20 cellular contexts compared by ENCODE assay signal in the genomic region with DNA sequence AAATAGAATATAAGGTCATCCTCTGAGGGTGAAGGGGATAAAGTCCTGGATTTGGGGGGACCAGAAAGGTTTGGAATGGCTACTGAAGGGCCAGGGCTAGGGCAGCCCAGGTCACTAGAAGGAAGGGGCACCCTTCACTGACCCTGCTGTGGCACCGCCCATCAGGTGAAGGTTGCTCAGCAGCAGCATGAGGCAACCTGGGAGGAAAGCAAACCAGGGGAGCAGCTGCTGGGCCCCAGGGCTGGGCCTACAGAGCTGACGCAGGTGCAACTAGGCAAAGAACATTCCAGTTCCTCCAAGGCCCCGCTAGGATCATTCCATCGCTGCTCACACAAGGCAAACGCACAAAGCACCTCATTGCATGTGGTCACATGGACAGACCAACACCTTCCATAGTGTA. TPM values are rescaled to one million over a fixed set of nuclear protein-coding genes. Genes with fewer than 3 reads are reported as not detected.
DNase-seq lines count a peak whose midpoint lies in the region; ATAC-seq and TF ChIP-seq lines count a peak whose summit lies in the region.
"Had no signal": no experiment of that assay in that cellular context is flagged by ENCODE, and none has a peak within 500 bp of the region (broad histone marks: within the 10 kb centered on the region; RNA-seq: fewer than 3 reads in every experiment).

No MANE protein-coding gene starts in this region.

- H3K9me3 Mint-ChIP-seq in MCF 10A (ENCODE audit: unreplicated experiment) (no peaks in the 10 kb centered on the region), memory B cell (peaks cover 2% of the 10 kb centered on the region), type B pancreatic cell (no peaks in the 10 kb centered on the region)
- H3K9me3 Mint-ChIP-seq in dendritic cell treated with granulocyte-macrophage colony-stimulating factor and Interleukin-4, amounts not matched to agents 40 ng/mL and 50 ng/mL, for 4 days = no peaks in the 10 kb centered on the region
- H3K9me3 Mint-ChIP-seq: CD8-positive, alpha-beta T cell had no signal

- POLR2A ChIA-PET in MCF 10A (lab: Yijun Ruan, JAX) = no interaction called here

- intact Hi-C loops in MCF 10A (cut with micrococcal nuclease) = no loop called here
- intact Hi-C loops in dendritic cell treated with granulocyte-macrophage colony-stimulating factor and Interleukin-4, amounts not matched to agents 40 ng/mL and 50 ng/mL, for 4 days (cut with micrococcal nuclease) = no loop called here
- intact Hi-C loops in left ventricle myocardium superior (cut with micrococcal nuclease) = no loop called here

- DNase-seq in T47D (ENCODE audit: low read depth in 1 of 2, low spot score in 1 of 2) (peak; percentile 59 to 98), MCF 10A (ENCODE audit: unreplicated experiment) (no peak), memory B cell (ENCODE audit: low spot score in 2 of 2) (no peak), type B pancreatic cell (ENCODE audit: extremely low spot score, unreplicated experiment) (no peak), CD1c-positive myeloid dendritic cell (ENCODE audit: extremely low spot score) (no peak), left ventricle myocardium superior (no peak)
- DNase-seq in activated CD4-positive, CD25-positive, alpha-beta regulatory T cell treated with anti-CD3 and anti-CD28 coated beads, Interleukin-2, amount 50 U/mL, for 72 hours = no peak
- DNase-seq: 8988T; CD8-positive, alpha-beta T cell; DMS79 treated with DMSO at 0.1 percent for 48 hours; IMR-90; Karpas-422; MG63; NCI-H1048; NCI-H1436; NCI-H1930; NCI-H345; NCI-H524 treated with DMSO at 0.1 percent for 48 hours; SJCRH30 had no signal

- H3K36me3 Mint-ChIP-seq in MCF 10A (ENCODE audit: insufficient read depth, unreplicated experiment) = peaks cover 5% of the 10 kb centered on the region
- peaks cover 18% of the 10 kb centered on the region for H3K36me3 Mint-ChIP-seq in dendritic cell treated with granulocyte-macrophage colony-stimulating factor and Interleukin-4, amounts not matched to agents 40 ng/mL and 50 ng/mL, for 4 days (ENCODE audit: low read depth)
- peaks cover 17% of the 10 kb centered on the region for H3K36me3 Mint-ChIP-seq in memory B cell
- peaks cover 7% of the 10 kb centered on the region for H3K36me3 Mint-ChIP-seq in type B pancreatic cell

- H3K27me3 Mint-ChIP-seq in MCF 10A (ENCODE audit: insufficient read depth, unreplicated experiment) (no peaks in the 10 kb centered on the region), memory B cell (no peaks in the 10 kb centered on the region), type B pancreatic cell (peaks cover 3% of the 10 kb centered on the region)
- H3K27me3 Mint-ChIP-seq in dendritic cell treated with granulocyte-macrophage colony-stimulating factor and Interleukin-4, amounts not matched to agents 40 ng/mL and 50 ng/mL, for 4 days = peaks cover 1% of the 10 kb centered on the region

- ATAC-seq in memory B cell (ENCODE audit: low read depth) (no peak), left ventricle myocardium superior (no peak)
- ATAC-seq: CD8-positive, alpha-beta T cell had no signal

- CTCF ChIA-PET in MCF 10A (lab: Yijun Ruan, JAX) = no interaction called here

- in situ Hi-C loops in T47D (cut with HindIII; ENCODE audit: low pct_unique_long_range_greater_than_20kb, low sequenced_read_pairs) = no loop called here

- TF ChIP-seq CTCF in MCF 10A (IDR thresholded peaks at IDR 0.05; ENCODE audit: unreplicated experiment) = no peak
- TF ChIP-seq CTCF in type B pancreatic cell (conservative IDR thresholded peaks at IDR 0.05) = no peak

- BruUV-seq in MCF 10A (replicated peaks; lab: Mats Ljungman, UMichigan) = no TSS peak

- H3K4me1 Mint-ChIP-seq in MCF 10A (ENCODE audit: insufficient read depth, unreplicated experiment) = peaks cover 19% of the 10 kb centered on the region
- H3K4me1 Mint-ChIP-seq in dendritic cell treated with granulocyte-macrophage colony-stimulating factor and Interleukin-4, amounts not matched to agents 40 ng/mL and 50 ng/mL, for 4 days (ENCODE audit: low read depth) = peaks cover 65% of the 10 kb centered on the region
- H3K4me1 Mint-ChIP-seq in memory B cell = peaks cover 47% of the 10 kb centered on the region
- peaks cover 27% of the 10 kb centered on the region for H3K4me1 Mint-ChIP-seq in type B pancreatic cell (ENCODE audit: unreplicated experiment)

- H3K4me3 Mint-ChIP-seq in MCF 10A (ENCODE audit: unreplicated experiment) (no peak overlapping the region), memory B cell (peak overlapping the region; percentile 71), type B pancreatic cell (no peak overlapping the region)
- H3K4me3 Mint-ChIP-seq in dendritic cell treated with granulocyte-macrophage colony-stimulating factor and Interleukin-4, amounts not matched to agents 40 ng/mL and 50 ng/mL, for 4 days = no peak overlapping the region
- H3K4me3 Mint-ChIP-seq: CD8-positive, alpha-beta T cell had no signal

- H3K27ac Mint-ChIP-seq in MCF 10A (ENCODE audit: low read depth, unreplicated experiment) (no peak overlapping the region), memory B cell (peak overlapping the region; percentile 95), type B pancreatic cell (peak overlapping the region; percentile 75)
- peak overlapping the region; percentile 98 for H3K27ac Mint-ChIP-seq in dendritic cell treated with granulocyte-macrophage colony-stimulating factor and Interleukin-4, amounts not matched to agents 40 ng/mL and 50 ng/mL, for 4 days
- H3K27ac Mint-ChIP-seq: CD8-positive, alpha-beta T cell had no signal

RNA-seq across cellular contexts. Expression of gene HSBP1, which starts 3.4 kb away (rescaled TPM):
- total RNA-seq in MCF 10A (2022) (101 and 138 TPM in 2 replicates), type B pancreatic cell (ENCODE audit: low replicate concordance) (139 and 226 TPM in 2 replicates), left ventricle myocardium superior (176 TPM)

Comparison
In these comparisons a context has a peak if more than half of its experiments do, and no peak if none do; other contexts are left out.
1. DNase-seq: peak in T47D (2 of 2); none in MCF 10A (single experiment), memory B cell (0 of 2), type B pancreatic cell (single experiment), CD1c-positive myeloid dendritic cell (single experiment), left ventricle myocardium superior (single experiment) and activated CD4-positive, CD25-positive, alpha-beta regulatory T cell treated with anti-CD3 and anti-CD28 coated beads, Interleukin-2, amount 50 U/mL, for 72 hours (single experiment).